ENCODE assay signal across 8 cellular contexts in the genomic region with DNA sequence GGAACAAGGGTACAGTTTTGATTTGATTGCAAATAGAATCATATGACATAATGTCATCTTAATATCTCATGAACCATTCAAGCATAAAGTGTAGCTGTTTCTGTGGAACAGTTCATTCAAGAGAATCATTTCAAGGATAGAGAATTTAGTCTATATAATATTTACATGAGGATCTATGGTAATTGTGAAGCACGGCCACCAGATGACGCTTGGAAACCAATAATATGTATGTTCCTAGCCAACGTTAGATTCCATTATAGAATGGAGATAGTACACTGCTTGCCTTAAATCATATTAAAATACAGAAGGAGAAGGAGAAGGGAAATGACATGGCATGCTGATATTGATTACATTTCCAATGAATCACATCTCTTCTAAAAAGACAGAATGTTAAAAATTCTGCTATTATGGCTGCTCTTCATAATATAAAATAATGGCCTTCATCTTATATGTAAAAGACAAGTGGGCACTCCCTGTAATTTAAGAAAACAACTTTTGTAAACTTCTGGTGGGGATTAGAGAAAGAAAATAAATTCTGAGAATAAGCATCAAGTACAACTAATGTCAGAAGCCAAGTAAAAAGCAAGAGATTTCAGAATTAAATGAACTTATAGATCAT.
DNase-seq lines count a peak whose midpoint lies in the region; ATAC-seq and TF ChIP-seq lines count a peak whose summit lies in the region.

No MANE protein-coding gene starts in this region.

- H3K4me2 ChIP-seq in DND-41 (ENCODE audit: insufficient read depth, low read length) (no peak overlapping the region), neuronal stem cell (ENCODE audit: insufficient read depth, low read length, poor library complexity, severe bottlenecking) (no peak overlapping the region)

- no peak overlapping the region for H2BK15ac ChIP-seq in neuronal stem cell (ENCODE audit: low read length)

- TF ChIP-seq CTCF in DND-41 (IDR thresholded peaks at IDR 0.05; ENCODE audit: borderline replicate concordance, extremely low read depth, low read length, poor library complexity, severe bottlenecking) (peak; percentile 47), NB4 (IDR thresholded peaks at IDR 0.05; ENCODE audit: low read depth, low read length) (peak; percentile 26), left lung (IDR thresholded peaks at IDR 0.05) (peak in 1 of 2 donors; percentile 25)

- no peak overlapping the region for H2BK120ac ChIP-seq in neuronal stem cell (ENCODE audit: low read depth, low read length)

- no peaks in the 10 kb centered on the region for H3K4me1 ChIP-seq in DND-41 (ENCODE audit: insufficient read depth, low read length)
- no peaks in the 10 kb centered on the region for H3K4me1 ChIP-seq in left lung
- H3K4me1 ChIP-seq in neuronal stem cell (ENCODE audit: control insufficient read depth in 2 of 2, insufficient read depth in 1 of 2, low read depth in 1 of 2, low read length in 2 of 2) = no peaks in the 10 kb centered on the region

- H2AFZ ChIP-seq in DND-41 (ENCODE audit: low read depth, low read length) (no peak overlapping the region), neuronal stem cell (ENCODE audit: low read length) (no peak overlapping the region)

- no peak overlapping the region for H3K18ac ChIP-seq in neuronal stem cell (ENCODE audit: low read length)

- H3K14ac ChIP-seq in neuronal stem cell (ENCODE audit: low read length) = no peak overlapping the region

- no peak overlapping the region for H3K23ac ChIP-seq in neuronal stem cell (ENCODE audit: low read depth, low read length, poor library complexity)

- DNase-seq in DND-41 = no peak
- DNase-seq in NB4 (ENCODE audit: low read depth) = peak; percentile 38
- peak; percentile 76 for DNase-seq in SK-N-MC (ENCODE audit: low read depth, low spot score)
- DNase-seq in left lung = no peak
- no peak for DNase-seq in midbrain (lab: John Stamatoyannopoulos, UW)
- DNase-seq in neuronal stem cell (ENCODE audit: low spot score) = no peak
- DNase-seq in stimulated activated CD4-positive, alpha-beta T cell treated with anti-CD3 and anti-CD28 coated beads, Interleukin-15, amount 100 ng/mL, for 24 hours = no peak

- H3K4me3 ChIP-seq in DND-41 (ENCODE audit: low read depth in 1 of 2, low read length in 2 of 2) = no peak overlapping the region
- H3K4me3 ChIP-seq in NB4 (ENCODE audit: low read depth, low read length) = no peak overlapping the region
- no peak overlapping the region for H3K4me3 ChIP-seq in SK-N-MC
- H3K4me3 ChIP-seq in left lung = no peak overlapping the region
- no peak overlapping the region for H3K4me3 ChIP-seq in neuronal stem cell (ENCODE audit: low read length in 2 of 2)

- H3K36me3 ChIP-seq in DND-41 (ENCODE audit: insufficient read depth, low read length) (no peaks in the 10 kb centered on the region), SK-N-MC (ENCODE audit: insufficient read depth, low read length) (no peaks in the 10 kb centered on the region), left lung (no peaks in the 10 kb centered on the region), neuronal stem cell (replicated peaks in 1 of 2; ENCODE audit: control insufficient read depth in 2 of 2, insufficient read depth in 2 of 2, low read length in 2 of 2) (no peaks in the 10 kb centered on the region)

- H3K79me1 ChIP-seq in neuronal stem cell (ENCODE audit: low read depth, low read length) = no peaks in the 10 kb centered on the region

- no peak overlapping the region for H2BK12ac ChIP-seq in neuronal stem cell (ENCODE audit: low read length)

- H4K8ac ChIP-seq in neuronal stem cell (ENCODE audit: low read depth, low read length) = no peak overlapping the region

- no peaks in the 10 kb centered on the region for H3K27me3 ChIP-seq in DND-41 (ENCODE audit: insufficient read depth, low read length, poor library complexity)
- H3K27me3 ChIP-seq in left lung = no peaks in the 10 kb centered on the region
- no peaks in the 10 kb centered on the region for H3K27me3 ChIP-seq in neuronal stem cell (ENCODE audit: control insufficient read depth in 3 of 3, insufficient read depth in 3 of 3, low read depth in 1 of 3, low read length in 3 of 3)

- WGBS in neuronal stem cell (ENCODE audit: extremely low coverage in 2 of 2, insufficient read length in 2 of 2, insufficient replicate concordance in 1 of 2), 2 donors = no CpG with 5 or more reads among the region's 3 CpGs

- H3K9ac ChIP-seq in DND-41 (ENCODE audit: low read depth, low read length) = no peak overlapping the region
- H3K9ac ChIP-seq in SK-N-MC (ENCODE audit: insufficient read length) = no peak overlapping the region
- H3K9ac ChIP-seq in neuronal stem cell (ENCODE audit: low read depth, low read length, poor library complexity) = no peak overlapping the region

- H4K20me1 ChIP-seq in DND-41 (ENCODE audit: insufficient read depth, low read length) = no peaks in the 10 kb centered on the region

- H4K91ac ChIP-seq in neuronal stem cell (ENCODE audit: low read depth, low read length, poor library complexity) = no peak overlapping the region

- intact Hi-C loops in left lung (cut with DNase I) = no loop called here

- no peaks in the 10 kb centered on the region for H3K79me2 ChIP-seq in DND-41 (ENCODE audit: insufficient read depth, low read length)

- no peak overlapping the region for H2AK5ac ChIP-seq in neuronal stem cell (ENCODE audit: low read depth, low read length)

- no peak for TF ChIP-seq POLR2A in NB4 (IDR thresholded peaks at IDR 0.05; ENCODE audit: extremely low read depth, insufficient read length)

- no peak overlapping the region for H3K4ac ChIP-seq in neuronal stem cell (ENCODE audit: low read length)

- H3K27ac ChIP-seq in DND-41 (ENCODE audit: low read length) = no peak overlapping the region
- no peak overlapping the region for H3K27ac ChIP-seq in SK-N-MC
- H3K27ac ChIP-seq in left lung = no peak overlapping the region
- no peak overlapping the region for H3K27ac ChIP-seq in neuronal stem cell (replicated peaks; ENCODE audit: low read length)

- H3K9me3 ChIP-seq in DND-41 (ENCODE audit: insufficient read depth, low read length, severe bottlenecking) = no peaks in the 10 kb centered on the region
- no peaks in the 10 kb centered on the region for H3K9me3 ChIP-seq in SK-N-MC (ENCODE audit: low read depth, low read length)
- H3K9me3 ChIP-seq in left lung = no peaks in the 10 kb centered on the region
- H3K9me3 ChIP-seq in neuronal stem cell (replicated peaks in 1 of 2; ENCODE audit: control insufficient read depth in 2 of 2, insufficient read depth in 1 of 2, low read depth in 1 of 2, low read length in 2 of 2) = no peaks in the 10 kb centered on the region

- ATAC-seq in DND-41 (ENCODE audit: insufficient read depth, low read depth) (no peak), left lung (peak; percentile 63), GM18502 (IDR thresholded peaks at IDR 0.05; ENCODE audit: poor library complexity, unreplicated experiment) (no peak)

- no peak overlapping the region for H2BK5ac ChIP-seq in neuronal stem cell (ENCODE audit: low read length)

Comparison
In these comparisons a context has a peak if more than half of its experiments do, and no peak if none do; other contexts are left out.
1. DNase-seq: peak in NB4 (single experiment) and SK-N-MC (single experiment); none in DND-41 (single experiment), left lung (0 of 2), midbrain (single experiment), neuronal stem cell (single experiment) and stimulated activated CD4-positive, alpha-beta T cell treated with anti-CD3 and anti-CD28 coated beads, Interleukin-15, amount 100 ng/mL, for 24 hours (single experiment).